In genomic region chr15:92906038-92906437, GRCh38 we compare ENCODE assay signal across 9 cellular contexts. TPM values are rescaled to one million over a fixed set of nuclear protein-coding genes. Genes with fewer than 3 reads are reported as not detected.
DNase-seq lines count a peak whose midpoint lies in the region; ATAC-seq and TF ChIP-seq lines count a peak whose summit lies in the region.
"Had no signal": no experiment of that assay in that cellular context is flagged by ENCODE, and none has a peak within 500 bp of the region (broad histone marks: within the 10 kb centered on the region; RNA-seq: fewer than 3 reads in every experiment).

No MANE protein-coding gene starts in this region.

- peaks cover 92% of the 10 kb centered on the region for H3K4me1 ChIP-seq in left ventricle myocardium inferior
- peaks cover 63% of the 10 kb centered on the region for H3K4me1 ChIP-seq in body of pancreas
- H3K4me1 ChIP-seq in mucosa of stomach (ENCODE audit: control insufficient read depth, insufficient read depth, low read length) = peaks cover 56% of the 10 kb centered on the region
- H3K4me1 ChIP-seq in uterus = peaks cover 4 to 14% of the 10 kb centered on the region in 2 donors

- H3K9ac ChIP-seq in mucosa of stomach (ENCODE audit: low read length) = peak overlapping the region; percentile 100

- no peak for DNase-seq in left ventricle myocardium inferior
- DNase-seq in left cardiac atrium = no peak
- DNase-seq in body of pancreas = no peak
- DNase-seq in uterus = no peak
- DNase-seq in COLO668 (lab: John Stamatoyannopoulos, UW; ENCODE audit: unreplicated experiment) = no peak
- no peak for DNase-seq in G401 (ENCODE audit: low spot score)
- DNase-seq: NCI-H1105 treated with DMSO at 0.1 percent for 48 hours had no signal

- H3K36me3 ChIP-seq in left ventricle myocardium inferior (peaks cover 8% of the 10 kb centered on the region), body of pancreas (replicated peaks in 1 of 2; ENCODE audit: insufficient read depth in 1 of 2, low read depth in 2 of 2) (no peaks in the 10 kb centered on the region), mucosa of stomach (ENCODE audit: control insufficient read depth, insufficient read depth, low read length) (no peaks in the 10 kb centered on the region), uterus (no peaks in the 10 kb centered on the region)

- intact Hi-C loops in left ventricle myocardium inferior (cut with micrococcal nuclease) (no loop called here), left cardiac atrium (cut with DNase I) (no loop called here), body of pancreas (cut with DNase I) (no loop called here), uterus (cut with DNase I; ENCODE audit: low total_unique reads) (no loop called here)

- 7 to 12% methylated on average over 3 of the region's 3 CpGs for WGBS in body of pancreas, 2 donors

- H3K27me3 ChIP-seq in left ventricle myocardium inferior (ENCODE audit: low read depth) (no peaks in the 10 kb centered on the region), body of pancreas (no peaks in the 10 kb centered on the region), mucosa of stomach (ENCODE audit: control insufficient read depth, insufficient read depth, low read length) (no peaks in the 10 kb centered on the region), uterus (no peaks in the 10 kb centered on the region)

- H3K4me3 ChIP-seq in left ventricle myocardium inferior = peak overlapping the region; percentile 74
- no peak overlapping the region for H3K4me3 ChIP-seq in body of pancreas
- no peak overlapping the region for H3K4me3 ChIP-seq in mucosa of stomach (ENCODE audit: low read length)
- H3K4me3 ChIP-seq in uterus = peak overlapping the region in 1 of 2 donors; percentile 47

- in situ Hi-C loops in G401 (cut with HindIII; ENCODE audit: low sequenced_read_pairs) = no loop called here

- ATAC-seq in left cardiac atrium = no peak
- ATAC-seq in body of pancreas = no peak
- ATAC-seq in HG03521 (IDR thresholded peaks at IDR 0.05; ENCODE audit: unreplicated experiment) = no peak

- H3K9me3 ChIP-seq in left ventricle myocardium inferior (replicated peaks) (no peaks in the 10 kb centered on the region), body of pancreas (no peaks in the 10 kb centered on the region), mucosa of stomach (ENCODE audit: control insufficient read depth, low read length) (no peaks in the 10 kb centered on the region), uterus (no peaks in the 10 kb centered on the region)

- TF ChIP-seq CTCF in left ventricle myocardium inferior (IDR thresholded peaks at IDR 0.05; ENCODE audit: borderline replicate concordance) = no peak
- no peak for TF ChIP-seq CTCF in body of pancreas (IDR thresholded peaks at IDR 0.05)
- no peak for TF ChIP-seq CTCF in uterus (IDR thresholded peaks at IDR 0.05)

- TF ChIP-seq POLR2A in body of pancreas (IDR thresholded peaks at IDR 0.05) (no peak), uterus (IDR thresholded peaks at IDR 0.05) (no peak)

- H3K27ac ChIP-seq in left ventricle myocardium inferior (replicated peaks) (peak overlapping the region; percentile 95), body of pancreas (peak overlapping the region; percentile 83 to 99 (median 97)), uterus (peak overlapping the region; percentile 98 to 100)

RNA-seq across cellular contexts. Expression of gene CHD2, which starts 5.9 kb away (rescaled TPM):
- 41.3 TPM for total RNA-seq in left ventricle myocardium inferior
- 10 to 100 TPM; 59.8 to 63.2 TPM for total RNA-seq in left cardiac atrium
- total RNA-seq in body of pancreas = 10 to 100 TPM; 63.9 to 70.0 TPM
- total RNA-seq in uterus = 100 to 1,000 TPM in 3 of 4 donors, 10 to 100 TPM in 1; 71.0 to 166 (median 152) TPM
- total RNA-seq in G401 (2014; rRNA removed; shearing (Covaris generic)) = 28.2 and 38.9 TPM in 2 replicates
